In genomic region chr2:86105969-86106945, GRCh38 we compare ENCODE assay signal across 8 cellular contexts. TPM values are rescaled to one million over a fixed set of nuclear protein-coding genes. Genes with fewer than 3 reads are reported as not detected.
A peak's percentile ranks its signal among the peaks of the same experiment; 100 is the strongest.
DNase-seq lines count a peak whose midpoint lies in the region; ATAC-seq and TF ChIP-seq lines count a peak whose summit lies in the region.

Gene PTCD3 (plus strand): TSS chr2:86106235. CDS start chr2:86106248, 13 bp downstream.

- H3K27me3 Mint-ChIP-seq in activated naive CD4-positive, alpha-beta T cell treated with anti-CD3 and anti-CD28 coated beads, Interleukin-2, amount 50 U/mL, for 24 hours, result no peaks in the 10 kb centered on the region

- H3K36me3 Mint-ChIP-seq in activated naive CD4-positive, alpha-beta T cell treated with anti-CD3 and anti-CD28 coated beads, Interleukin-2, amount 50 U/mL, for 24 hours, result peaks cover 29% of the 10 kb centered on the region

- H3K27ac Mint-ChIP-seq in activated naive CD4-positive, alpha-beta T cell treated with anti-CD3 and anti-CD28 coated beads, Interleukin-2, amount 50 U/mL, for 24 hours, result peak within 1 kb of the TSS; percentile 100

- peak within 1 kb of the TSS; percentile 82 for H3K27ac ChIP-seq in temporal lobe (ENCODE audit: low read depth, low read length)

- H3K27me3 ChIP-seq in GM06990 (replicated peaks; ENCODE audit: control insufficient read depth, insufficient read depth, low read length), result no peaks in the 10 kb centered on the region

- TF ChIP-seq CTCF in GM06990 (IDR thresholded peaks at IDR 0.05; ENCODE audit: insufficient read depth, low read length, poor library complexity, severe bottlenecking), result no peak

- peak within 1 kb of the TSS; percentile 85 for H3K4me3 ChIP-seq in GM06990 (replicated peaks; ENCODE audit: low read depth, low read length)

- H3K4me3 Mint-ChIP-seq in activated naive CD4-positive, alpha-beta T cell treated with anti-CD3 and anti-CD28 coated beads, Interleukin-2, amount 50 U/mL, for 24 hours, result peak within 1 kb of the TSS; percentile 91

- peaks cover 69% of the 10 kb centered on the region for H3K4me1 Mint-ChIP-seq in activated naive CD4-positive, alpha-beta T cell treated with anti-CD3 and anti-CD28 coated beads, Interleukin-2, amount 50 U/mL, for 24 hours

- ATAC-seq in HG02571 (IDR thresholded peaks at IDR 0.05; ENCODE audit: unreplicated experiment) (peak; percentile 93), SK-N-SH treated with all-trans-retinoic acid at 6 μM for 48 hours (peak; percentile 96)

- no peaks in the 10 kb centered on the region for H3K9me3 Mint-ChIP-seq in activated naive CD4-positive, alpha-beta T cell treated with anti-CD3 and anti-CD28 coated beads, Interleukin-2, amount 50 U/mL, for 24 hours

- H3K36me3 ChIP-seq in GM06990 (ENCODE audit: control insufficient read depth, insufficient read depth, low read length), result peaks cover 6% of the 10 kb centered on the region

- DNase-seq in GM06990 (ENCODE audit: extremely low read depth, insufficient read length), result peak; percentile 91
- peak; percentile 90 for DNase-seq in NCI-H1092 (lab: John Stamatoyannopoulos, UW)
- peak; percentile 97 for DNase-seq in globus pallidus (ENCODE audit: low spot score)
- DNase-seq in nucleus accumbens (lab: John Stamatoyannopoulos, UW), result peak; percentile 59 to 97 (median 91)

TF ChIP-seq in SK-N-SH treated with all-trans-retinoic acid at 6 μM for 48 hours, 23 proteins besides CTCF, POLR2A, EP300 and RAD21:
- TF ChIP-seq ZNF70 (CRISPR knock-in tag; IDR thresholded peaks at IDR 0.05), result no peak
- TF ChIP-seq ISL1 (CRISPR knock-in tag; IDR thresholded peaks at IDR 0.05), result no peak
- TF ChIP-seq, protein P1, sequence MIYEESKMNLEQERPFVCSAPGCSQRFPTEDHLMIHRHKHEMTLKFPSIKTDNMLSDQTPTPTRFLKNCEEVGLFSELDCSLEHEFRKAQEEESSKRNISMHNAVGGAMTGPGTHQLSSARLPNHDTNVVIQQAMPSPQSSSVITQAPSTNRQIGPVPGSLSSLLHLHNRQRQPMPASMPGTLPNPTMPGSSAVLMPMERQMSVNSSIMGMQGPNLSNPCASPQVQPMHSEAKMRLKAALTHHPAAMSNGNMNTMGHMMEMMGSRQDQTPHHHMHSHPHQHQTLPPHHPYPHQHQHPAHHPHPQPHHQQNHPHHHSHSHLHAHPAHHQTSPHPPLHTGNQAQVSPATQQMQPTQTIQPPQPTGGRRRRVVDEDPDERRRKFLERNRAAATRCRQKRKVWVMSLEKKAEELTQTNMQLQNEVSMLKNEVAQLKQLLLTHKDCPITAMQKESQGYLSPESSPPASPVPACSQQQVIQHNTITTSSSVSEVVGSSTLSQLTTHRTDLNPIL (CRISPR knock-in tag; IDR thresholded peaks at IDR 0.05; ENCODE audit: low read depth), result no peak
TF ChIP-seq in SK-N-SH treated with all-trans-retinoic acid at 6 μM for 48 hours: peak in this region for 0.

RNA-seq across cellular contexts. Expression of gene PTCD3, which starts in this region (rescaled TPM):
- total RNA-seq in temporal lobe, result 80.2 TPM

Comparison
In these comparisons a context has a peak if more than half of its experiments do, and no peak if none do; other contexts are left out.
1. Peak in every context shown above with its lines: DNase-seq, ATAC-seq, H3K4me3 ChIP-seq and H3K27ac ChIP-seq.